ENCODE assay signal across 25 cellular contexts in the genomic region with DNA sequence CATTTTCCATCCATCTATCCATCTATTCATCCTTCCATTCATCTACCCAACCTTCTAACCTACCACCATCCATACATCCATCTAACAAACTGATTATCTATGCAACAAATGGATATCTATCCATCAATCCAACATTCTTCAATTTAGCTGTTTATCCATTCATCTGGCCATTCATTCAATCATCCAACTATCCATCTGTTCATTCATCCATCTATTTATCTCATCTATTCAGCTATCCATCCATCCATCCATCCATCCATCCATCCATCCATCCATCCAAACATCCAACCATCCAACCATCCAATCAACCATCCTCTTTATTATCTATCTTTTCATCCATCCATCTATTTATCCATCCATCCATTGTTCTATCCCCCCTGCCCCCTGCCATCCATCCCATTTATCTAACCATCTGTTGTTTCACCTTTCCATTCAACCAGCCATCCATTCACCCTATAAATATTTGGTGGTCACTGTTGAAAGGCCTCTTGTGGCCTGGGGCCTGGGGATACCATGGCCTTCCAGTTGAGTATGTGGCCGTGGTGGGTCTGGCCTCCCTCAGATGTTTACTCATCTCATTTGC.
"Had no signal": no experiment of that assay in that cellular context is flagged by ENCODE, and none has a peak within 500 bp of the region (broad histone marks: within the 10 kb centered on the region; RNA-seq: fewer than 3 reads in every experiment).

No MANE protein-coding gene starts in this region.

- H3K4me1 Mint-ChIP-seq: endodermal cell had no signal

- FAIRE-seq: endometrium, endothelial cell of umbilical vein, islet of Langerhans, keratinocyte had no signal

- H3K9me3 ChIP-seq: colonic mucosa, esophagus muscularis mucosa, gastrocnemius medialis, heart right ventricle, left lung, lower lobe of right lung had no signal

- H3K4me3 Mint-ChIP-seq: dendritic cell treated with granulocyte-macrophage colony-stimulating factor and Interleukin-4, amounts not matched to agents 40 ng/mL and 50 ng/mL, for 4 days; effector memory CD8-positive, alpha-beta T cell; endodermal cell; memory B cell; naive thymus-derived CD4-positive, alpha-beta T cell had no signal

- H3K27me3 Mint-ChIP-seq: dendritic cell treated with granulocyte-macrophage colony-stimulating factor and Interleukin-4, amounts not matched to agents 40 ng/mL and 50 ng/mL, for 4 days; effector memory CD8-positive, alpha-beta T cell; memory B cell; naive thymus-derived CD4-positive, alpha-beta T cell had no signal

- DNase-seq: colonic mucosa; cortex of kidney; effector CD8-positive, alpha-beta T cell; effector memory CD8-positive, alpha-beta T cell; endodermal cell; foreskin melanocyte; gastrocnemius medialis; glutamatergic neuron; head of caudate nucleus; heart right ventricle; hippocampal formation; left cardiac atrium; left lung; left ventricle myocardium superior; lower lobe of right lung; mesendoderm; midbrain; naive thymus-derived CD4-positive, alpha-beta T cell had no signal

- H3K27ac ChIP-seq: colonic mucosa, esophagus muscularis mucosa, gastrocnemius medialis, heart right ventricle, left lung, lower lobe of right lung had no signal

- ATAC-seq: effector memory CD8-positive, alpha-beta T cell; gastrocnemius medialis; heart right ventricle; left cardiac atrium; left lung; left ventricle myocardium superior; lower lobe of right lung; naive thymus-derived CD4-positive, alpha-beta T cell had no signal

- H3K36me3 ChIP-seq: colonic mucosa had no signal

- H3K27me3 ChIP-seq: colonic mucosa, esophagus muscularis mucosa, gastrocnemius medialis, left lung had no signal

- H3K4me3 ChIP-seq: colonic mucosa, esophagus muscularis mucosa, gastrocnemius medialis, heart right ventricle, left lung, lower lobe of right lung had no signal

- H3K9me3 Mint-ChIP-seq: dendritic cell treated with granulocyte-macrophage colony-stimulating factor and Interleukin-4, amounts not matched to agents 40 ng/mL and 50 ng/mL, for 4 days; effector memory CD8-positive, alpha-beta T cell; memory B cell had no signal

- H3K27ac Mint-ChIP-seq: dendritic cell treated with granulocyte-macrophage colony-stimulating factor and Interleukin-4, amounts not matched to agents 40 ng/mL and 50 ng/mL, for 4 days; effector memory CD8-positive, alpha-beta T cell; endodermal cell; memory B cell; naive thymus-derived CD4-positive, alpha-beta T cell had no signal
